9 cellular contexts compared by ENCODE assay signal in the genomic region with DNA sequence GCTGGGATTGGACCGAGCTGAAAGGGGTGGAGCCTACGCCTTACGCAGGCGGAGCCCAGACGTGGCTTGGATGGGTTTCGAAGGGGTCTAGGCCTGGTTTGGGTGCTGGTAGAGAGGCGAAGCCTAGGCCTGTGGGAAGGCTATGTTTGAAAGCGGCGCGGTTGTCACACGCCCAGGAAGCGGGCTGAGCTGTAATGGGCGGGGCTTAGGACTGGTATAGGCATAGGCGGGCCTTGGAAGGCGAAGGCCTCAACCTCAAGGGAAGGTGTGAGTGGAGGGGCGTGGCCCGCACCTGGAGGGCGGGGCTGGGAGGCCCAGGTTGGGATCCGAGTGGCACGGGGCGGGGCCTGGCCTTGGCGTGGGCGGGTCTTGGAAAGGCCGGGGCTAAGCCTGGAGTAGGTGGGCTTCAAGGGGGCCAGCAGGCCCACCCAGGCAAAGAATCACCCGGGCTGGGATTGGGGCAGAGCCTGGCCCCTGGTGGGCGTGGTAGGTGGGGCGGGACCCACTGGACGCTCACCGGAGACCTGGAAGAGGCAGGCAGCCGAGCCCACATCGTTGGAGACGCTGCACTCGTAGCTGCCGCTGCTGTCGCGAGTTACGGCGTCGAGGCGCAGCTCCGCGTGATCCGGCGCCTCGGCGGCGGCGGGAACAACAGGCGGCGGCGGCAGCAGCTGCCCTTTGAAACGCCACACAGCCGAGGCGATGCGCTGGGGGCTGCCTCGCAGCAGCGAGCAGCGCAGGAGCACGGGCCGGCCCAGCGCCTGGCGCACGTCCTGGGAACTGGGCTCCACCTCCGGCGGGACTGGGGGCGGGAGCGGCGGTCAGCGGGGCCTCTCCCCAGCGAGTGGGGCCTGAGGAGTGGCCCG. TPM values are rescaled to one million over a fixed set of nuclear protein-coding genes. Genes with fewer than 3 reads are reported as not detected.
DNase-seq lines count a peak whose midpoint lies in the region; ATAC-seq, FAIRE-seq and TF ChIP-seq lines count a peak whose summit lies in the region.
"Had no signal": no experiment of that assay in that cellular context is flagged by ENCODE, and none has a peak within 500 bp of the region (broad histone marks: within the 10 kb centered on the region; RNA-seq: fewer than 3 reads in every experiment).

No MANE protein-coding gene starts in this region.

- 11 to 29% methylated on average over 18 to 71 of the region's 71 CpGs for WGBS in body of pancreas, 2 donors
- 6% methylated on average over 71 of the region's 71 CpGs for WGBS in urinary bladder

- H3K4me1 ChIP-seq in cardiac muscle cell (ENCODE audit: low read depth) (peaks cover 17% of the 10 kb centered on the region), right atrium auricular region (peaks cover 0 to 24% of the 10 kb centered on the region in 2 donors), body of pancreas (peaks cover 18% of the 10 kb centered on the region), lower lobe of right lung (peaks cover 10% of the 10 kb centered on the region), urinary bladder (ENCODE audit: insufficient read depth) (peaks cover 3% of the 10 kb centered on the region)

- no peak for TF ChIP-seq POLR2A in body of pancreas (IDR thresholded peaks at IDR 0.05)
- no peak for TF ChIP-seq POLR2A in H54 (IDR thresholded peaks at IDR 0.05; ENCODE audit: low read depth, low read length)

- intact Hi-C loops in body of pancreas (cut with DNase I) (no loop called here), lower lobe of right lung (cut with DNase I) (no loop called here)

- H3K36me3 ChIP-seq in cardiac muscle cell (no peaks in the 10 kb centered on the region), right atrium auricular region (no peaks in the 10 kb centered on the region), body of pancreas (replicated peaks in 1 of 2; ENCODE audit: insufficient read depth in 1 of 2, low read depth in 2 of 2) (no peaks in the 10 kb centered on the region), lower lobe of right lung (no peaks in the 10 kb centered on the region), urinary bladder (ENCODE audit: insufficient read depth) (no peaks in the 10 kb centered on the region), WERI-Rb-1 (peaks cover 28% of the 10 kb centered on the region)

- H3K4me3 ChIP-seq in cardiac muscle cell (no peak overlapping the region), right atrium auricular region (peak overlapping the region in 1 of 2 donors; percentile 25), body of pancreas (no peak overlapping the region), lower lobe of right lung (peak overlapping the region; percentile 30), urinary bladder (ENCODE audit: low read depth, low read length) (peak overlapping the region; percentile 16), WERI-Rb-1 (ENCODE audit: low read depth, low read length) (no peak overlapping the region)

- FAIRE-seq in H54 (lab: Jason Lieb, UNC): no peak

- DNase-seq in cardiac muscle cell (ENCODE audit: low read depth in 1 of 2, low spot score in 1 of 2) (peak; percentile 33 to 46), right atrium auricular region (ENCODE audit: low spot score) (no peak), body of pancreas (peak in 3 of 4 donors; percentile 19 to 34 (median 22)), lower lobe of right lung (no peak), WERI-Rb-1 (no peak), H54 (ENCODE audit: insufficient read length, low spot score) (no peak)
- DNase-seq: COR-L47 had no signal

- ATAC-seq in body of pancreas (peak; percentile 21), lower lobe of right lung (peak; percentile 64 to 72), HG03439 (IDR thresholded peaks at IDR 0.05; ENCODE audit: unreplicated experiment) (no peak)

- H3K9me3 ChIP-seq in cardiac muscle cell (ENCODE audit: low read depth) (no peaks in the 10 kb centered on the region), right atrium auricular region (peaks cover 0 to 2% of the 10 kb centered on the region in 2 donors), body of pancreas (no peaks in the 10 kb centered on the region), lower lobe of right lung (peaks cover under 1% of the 10 kb centered on the region), WERI-Rb-1 (ENCODE audit: severe bottlenecking) (no peaks in the 10 kb centered on the region)

- no peak overlapping the region for H3K27ac ChIP-seq in cardiac muscle cell
- H3K27ac ChIP-seq in right atrium auricular region: no peak overlapping the region
- no peak overlapping the region for H3K27ac ChIP-seq in body of pancreas
- H3K27ac ChIP-seq in lower lobe of right lung: no peak overlapping the region
- H3K27ac ChIP-seq in urinary bladder (ENCODE audit: low read depth): no peak overlapping the region
- H3K27ac ChIP-seq in WERI-Rb-1: no peak overlapping the region

- H3K27me3 ChIP-seq in cardiac muscle cell (peaks cover 20% of the 10 kb centered on the region), right atrium auricular region (no peaks in the 10 kb centered on the region), body of pancreas (peaks cover 0 to 16% of the 10 kb centered on the region in 2 donors), lower lobe of right lung (ENCODE audit: low read depth) (peaks cover 24% of the 10 kb centered on the region), WERI-Rb-1 (ENCODE audit: insufficient read depth, low read depth, severe bottlenecking) (no peaks in the 10 kb centered on the region)

- TF ChIP-seq CTCF in cardiac muscle cell (IDR thresholded peaks at IDR 0.05; ENCODE audit: low read depth, low read length) (no peak), right atrium auricular region (IDR thresholded peaks at IDR 0.05) (peak in 1 of 2 donors; percentile 8), body of pancreas (IDR thresholded peaks at IDR 0.05) (no peak), lower lobe of right lung (IDR thresholded peaks at IDR 0.05) (no peak), WERI-Rb-1 (IDR thresholded peaks at IDR 0.05; ENCODE audit: low read depth, low read length) (no peak)

RNA-seq across cellular contexts. Expression of gene MDGA1, which starts 49.0 kb away (rescaled TPM):
- 2.1 and 4.0 TPM in 2 replicates for total RNA-seq in cardiac muscle cell
- polyA plus RNA-seq in cardiac muscle cell: 1.7 and 2.1 TPM in 2 replicates
- 1 to 10 TPM; 5.5 to 6.1 TPM for total RNA-seq in right atrium auricular region
- total RNA-seq in body of pancreas: 1 to 10 TPM in 1 of 2 donors, under 1 TPM in 1; 0.33 to 1.0 TPM
- total RNA-seq in lower lobe of right lung: 4.0 TPM
- total RNA-seq in urinary bladder: 3.6 TPM
- 3.3 TPM for polyA plus RNA-seq in urinary bladder

Comparison
In these comparisons a context has a peak if more than half of its experiments do, and no peak if none do; other contexts are left out.
1. DNase-seq: peak in cardiac muscle cell (2 of 2) and body of pancreas (3 of 4); none in right atrium auricular region (single experiment), lower lobe of right lung (single experiment), WERI-Rb-1 (single experiment) and H54 (single experiment).
2. H3K4me3 ChIP-seq: peak in lower lobe of right lung (single experiment) and urinary bladder (single experiment); none in cardiac muscle cell (single experiment), body of pancreas (0 of 2) and WERI-Rb-1 (single experiment).